ENCODE assay signal across 8 cellular contexts in the genomic region with DNA sequence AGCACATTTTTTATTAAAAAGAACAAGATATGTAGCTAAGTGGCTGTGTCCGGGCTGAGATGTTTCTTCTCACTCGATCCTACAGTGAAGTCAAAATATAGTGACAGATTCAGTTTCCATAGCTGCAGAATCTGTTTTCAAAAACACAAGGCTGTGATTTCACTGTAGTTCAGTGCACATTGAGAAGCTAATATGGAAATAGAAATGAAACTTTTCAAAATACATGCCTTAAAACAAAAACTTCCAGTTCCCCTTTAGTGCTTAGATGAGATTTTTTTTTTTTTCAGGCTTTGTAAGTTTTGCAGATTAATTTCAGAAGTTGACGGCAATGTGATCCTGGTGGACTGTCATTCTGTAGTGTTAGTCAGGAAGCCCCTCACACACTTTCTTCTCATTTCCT. TPM values are rescaled to one million over a fixed set of nuclear protein-coding genes. Genes with fewer than 3 reads are reported as not detected.
A peak's percentile ranks its signal among the peaks of the same experiment; 100 is the strongest.
DNase-seq lines count a peak whose midpoint lies in the region; ATAC-seq lines count a peak whose summit lies in the region.

No MANE protein-coding gene starts in this region.

- H3K4me3 Mint-ChIP-seq in T-helper 17 cell = no peak overlapping the region

- peaks cover 29% of the 10 kb centered on the region for H3K4me1 Mint-ChIP-seq in T-helper 17 cell

- H3K27me3 Mint-ChIP-seq in T-helper 17 cell = no peaks in the 10 kb centered on the region

- H3K9me3 ChIP-seq in T-helper 17 cell (ENCODE audit: control insufficient read depth, low read length, poor library complexity, severe bottlenecking) = no peaks in the 10 kb centered on the region

- ATAC-seq in GM18519 (IDR thresholded peaks at IDR 0.05; ENCODE audit: low FRiP score, unreplicated experiment) (peak; percentile 71), HG02840 (IDR thresholded peaks at IDR 0.05; ENCODE audit: low FRiP score, unreplicated experiment) (peak; percentile 82), T-helper 17 cell (peak; percentile 58)

- H3K36me3 Mint-ChIP-seq in T-helper 17 cell (ENCODE audit: low read depth) = no peaks in the 10 kb centered on the region

- H3K27ac Mint-ChIP-seq in T-helper 17 cell = peak overlapping the region; percentile 74

- no peak for DNase-seq in T-helper 17 cell
- DNase-seq in left kidney (ENCODE audit: low read depth, low spot score) = peak; percentile 83
- no peak for DNase-seq in NCI-H146 (lab: John Stamatoyannopoulos, UW)
- no peak for DNase-seq in SHP77 treated with DMSO at 0.1 percent for 48 hours (lab: John Stamatoyannopoulos, UW)
- no peak for DNase-seq in SIG-M5 (lab: John Stamatoyannopoulos, UW)
- no peak for DNase-seq in mesenteric fat pad (ENCODE audit: low spot score)

RNA-seq across cellular contexts. Expression of a gene that starts 23.8 kb away (rescaled TPM):
- total RNA-seq in T-helper 17 cell (10 to 100 TPM; 22.6 to 23.8 TPM), mesenteric fat pad (38.3 TPM)
